In genomic region chr20:62792940-62793756, GRCh38 we compare ENCODE assay signal across 8 cellular contexts. TPM values are rescaled to one million over a fixed set of nuclear protein-coding genes. Genes with fewer than 3 reads are reported as not detected.
DNase-seq lines count a peak whose midpoint lies in the region; ATAC-seq, FAIRE-seq and TF ChIP-seq lines count a peak whose summit lies in the region.

No MANE protein-coding gene starts in this region.

- peak overlapping the region; percentile 89 for H3K4me2 ChIP-seq in astrocyte (ENCODE audit: low read length)

- ATAC-seq in Right ventricle myocardium superior (ENCODE audit: poor library complexity) (no peak), GM18520 (IDR thresholded peaks at IDR 0.05; ENCODE audit: unreplicated experiment) (no peak)
- ATAC-seq in naive thymus-derived CD4-positive, alpha-beta T cell: no peak

- H3K4me3 Mint-ChIP-seq in astrocyte (ENCODE audit: unreplicated experiment): peak overlapping the region; percentile 77
- peak overlapping the region; percentile 71 to 88 (median 81) for H3K4me3 Mint-ChIP-seq in naive thymus-derived CD4-positive, alpha-beta T cell

- intact Hi-C loops in left ventricle myocardium inferior (cut with micrococcal nuclease): loop anchor here (5.0 to 10.0 kb wide), 2 partner anchors 126 to 288 kb away; no protein-coding TSS in a partner anchor
- intact Hi-C loops in Right ventricle myocardium superior (cut with DNase I): no loop called here
- intact Hi-C loops in naive thymus-derived CD4-positive, alpha-beta T cell (cut with micrococcal nuclease): loop anchor here (5.0 to 10.0 kb wide), 7 partner anchors 144 to 942 kb away; partner anchors contain the start of genes CABLES2 (in 2 of the 2), RPS21 (in 2 of the 2), ADRM1 (in 1 of the 2) and GID8 (in 1 of the 2)

- FAIRE-seq in astrocyte (lab: Jason Lieb, UNC): no peak

- no peak overlapping the region for H2AFZ ChIP-seq in astrocyte (ENCODE audit: low read depth, low read length)

- peaks cover 48% of the 10 kb centered on the region for H3K4me1 ChIP-seq in left ventricle myocardium inferior
- peaks cover 42% of the 10 kb centered on the region for H3K4me1 ChIP-seq in astrocyte (ENCODE audit: insufficient read depth, low read length)
- peaks cover 15 to 24% of the 10 kb centered on the region in 2 donors for H3K4me1 ChIP-seq in naive thymus-derived CD4-positive, alpha-beta T cell (ENCODE audit: control insufficient read depth in 2 of 2, insufficient read depth in 2 of 2, low read length in 2 of 2)

- POLR2A ChIA-PET in naive thymus-derived CD4-positive, alpha-beta T cell (lab: Charles Lee): interaction anchor here (0.6 to 4.6 kb wide), 19 partner anchors 10 to 293 kb away, joined by 3 to 65 read pairs (median 10); partner anchors contain the start of genes OGFR, SLCO4A1 and TCFL5

- H3K36me3 Mint-ChIP-seq in astrocyte (ENCODE audit: low read depth, unreplicated experiment): peaks cover 6% of the 10 kb centered on the region
- peaks cover 0 to 3% (median 0%) of the 10 kb centered on the region in 5 donors for H3K36me3 Mint-ChIP-seq in naive thymus-derived CD4-positive, alpha-beta T cell

- peaks cover 12% of the 10 kb centered on the region for H4K20me1 ChIP-seq in astrocyte (ENCODE audit: insufficient read depth, low read length)

- no peaks in the 10 kb centered on the region for H3K9me3 Mint-ChIP-seq in astrocyte (ENCODE audit: unreplicated experiment)
- peaks cover 0 to 5% (median 0%) of the 10 kb centered on the region in 11 donors for H3K9me3 Mint-ChIP-seq in naive thymus-derived CD4-positive, alpha-beta T cell

- TF ChIP-seq CTCF in left ventricle myocardium inferior (IDR thresholded peaks at IDR 0.05; ENCODE audit: borderline replicate concordance) (no peak), astrocyte (IDR thresholded peaks at IDR 0.05; ENCODE audit: insufficient read depth, low read depth, low read length) (no peak)

- H3K4me3 ChIP-seq in left ventricle myocardium inferior (peak overlapping the region; percentile 81), astrocyte (ENCODE audit: insufficient read depth, low read depth, low read length) (no peak overlapping the region)
- peak overlapping the region; percentile 76 for H3K4me3 ChIP-seq in naive thymus-derived CD4-positive, alpha-beta T cell (ENCODE audit: low read length)

- peaks cover 13% of the 10 kb centered on the region for H3K79me2 ChIP-seq in astrocyte (ENCODE audit: insufficient read depth, low read length)

- DNase-seq in left ventricle myocardium inferior: no peak
- no peak for DNase-seq in Right ventricle myocardium superior
- DNase-seq in astrocyte (ENCODE audit: low read depth): no peak
- DNase-seq in naive thymus-derived CD4-positive, alpha-beta T cell: peak in 1 of 9 donors; percentile 41
- no peak for DNase-seq in stimulated activated CD4-positive, alpha-beta T cell treated with anti-CD3 and anti-CD28 coated beads, Interleukin-2, amount 100 ng/mL, for 48 hours
- no peak for DNase-seq in KBM-7
- DNase-seq in glomerular visceral epithelial cell (ENCODE audit: extremely low spot score): no peak

- H3K4me1 Mint-ChIP-seq in astrocyte (ENCODE audit: low read depth, unreplicated experiment): peaks cover 27% of the 10 kb centered on the region
- H3K4me1 Mint-ChIP-seq in naive thymus-derived CD4-positive, alpha-beta T cell: peaks cover 20 to 41% (median 35%) of the 10 kb centered on the region in 7 donors

- H3K9me3 ChIP-seq in left ventricle myocardium inferior (replicated peaks) (no peaks in the 10 kb centered on the region), astrocyte (ENCODE audit: insufficient read depth, low read depth, low read length) (no peaks in the 10 kb centered on the region)
- H3K9me3 ChIP-seq in naive thymus-derived CD4-positive, alpha-beta T cell (ENCODE audit: control insufficient read depth in 2 of 3, low read length in 3 of 3): no peaks in the 10 kb centered on the region

- H3K27me3 ChIP-seq in left ventricle myocardium inferior (ENCODE audit: low read depth) (no peaks in the 10 kb centered on the region), astrocyte (ENCODE audit: insufficient read depth, low read length) (peaks cover 4% of the 10 kb centered on the region)
- no peaks in the 10 kb centered on the region for H3K27me3 ChIP-seq in naive thymus-derived CD4-positive, alpha-beta T cell (ENCODE audit: control insufficient read depth in 2 of 2, insufficient read depth in 2 of 2, low read length in 2 of 2)

- H3K27ac Mint-ChIP-seq in astrocyte (ENCODE audit: unreplicated experiment): peak overlapping the region; percentile 99
- H3K27ac Mint-ChIP-seq in naive thymus-derived CD4-positive, alpha-beta T cell: peak overlapping the region; percentile 86 to 97 (median 92)

- CTCF ChIA-PET in naive thymus-derived CD4-positive, alpha-beta T cell (lab: Charles Lee): interaction anchor here (0.5 to 1.8 kb wide), 9 partner anchors 9 to 215 kb away, joined by 3 to 4 read pairs (median 3); no protein-coding TSS in a partner anchor

- peak overlapping the region; percentile 70 for H3K9ac ChIP-seq in astrocyte (ENCODE audit: low read length)

- peaks cover 9% of the 10 kb centered on the region for H3K27me3 Mint-ChIP-seq in astrocyte (ENCODE audit: low read depth, unreplicated experiment)
- H3K27me3 Mint-ChIP-seq in naive thymus-derived CD4-positive, alpha-beta T cell: peaks cover 0 to 3% (median 0%) of the 10 kb centered on the region in 5 donors

- in situ Hi-C loops in KBM-7 (cut with MboI; ENCODE audit: low pct_unique_long_range_greater_than_20kb, low sequenced_read_pairs): no loop called here

- H3K27ac ChIP-seq in left ventricle myocardium inferior (replicated peaks) (peak overlapping the region; percentile 92), astrocyte (ENCODE audit: low read depth, low read length) (no peak overlapping the region)
- H3K27ac ChIP-seq in naive thymus-derived CD4-positive, alpha-beta T cell (ENCODE audit: low read depth, low read length): peak overlapping the region; percentile 83

- peaks cover 6% of the 10 kb centered on the region for H3K36me3 ChIP-seq in left ventricle myocardium inferior
- H3K36me3 ChIP-seq in astrocyte (ENCODE audit: insufficient read depth, low read length): no peaks in the 10 kb centered on the region
- peaks cover 0 to 6% (median 0%) of the 10 kb centered on the region in 3 experiments for H3K36me3 ChIP-seq in naive thymus-derived CD4-positive, alpha-beta T cell (ENCODE audit: control insufficient read depth in 2 of 3, insufficient read depth in 3 of 3, low read length in 3 of 3)

RNA-seq across cellular contexts. Expression of gene MRGBP, which starts 3.1 kb away (rescaled TPM):
- total RNA-seq in left ventricle myocardium inferior: 9.8 TPM
- total RNA-seq in Right ventricle myocardium superior: 10.2 TPM
- 18.7 and 19.3 TPM in 2 replicates for total RNA-seq in astrocyte
- total RNA-seq in naive thymus-derived CD4-positive, alpha-beta T cell: 10 to 100 TPM in 3 of 5 experiments, 1 to 10 TPM in 2; 9.4 to 15.4 (median 12.2) TPM
- 10 to 100 TPM in 1 of 2 donors, 1 to 10 TPM in 1; 8.1 to 12.6 TPM for polyA plus RNA-seq in naive thymus-derived CD4-positive, alpha-beta T cell

RNA-seq across cellular contexts. Expression of gene OGFR, which starts 11.5 kb away (rescaled TPM):
- total RNA-seq in left ventricle myocardium inferior: 19.2 TPM
- total RNA-seq in Right ventricle myocardium superior: 17.8 TPM
- 93.4 and 96.5 TPM in 2 replicates for total RNA-seq in astrocyte
- 10 to 100 TPM; 52.3 to 82.7 (median 70.5) TPM for total RNA-seq in naive thymus-derived CD4-positive, alpha-beta T cell
- 10 to 100 TPM; 34.5 to 69.6 TPM for polyA plus RNA-seq in naive thymus-derived CD4-positive, alpha-beta T cell

RNA-seq across cellular contexts. Expression of gene COL9A3, which starts 23.7 kb away (rescaled TPM):
- total RNA-seq in left ventricle myocardium inferior (2.1 TPM), Right ventricle myocardium superior (2.7 TPM), astrocyte (43.0 and 54.3 TPM in 2 replicates)
- total RNA-seq in naive thymus-derived CD4-positive, alpha-beta T cell: under 1 TPM in 2 of 5 experiments, not detected in 3; 0.32 to 0.59 TPM
- polyA plus RNA-seq in naive thymus-derived CD4-positive, alpha-beta T cell: not detected

Comparison
In these comparisons a context has a peak if more than half of its experiments do, and no peak if none do; other contexts are left out.
1. RNA of gene COL9A3, which starts 23.7 kb away (total RNA-seq): 43.0 to 54.3 TPM in astrocyte; 2.7 TPM in Right ventricle myocardium superior (single experiment), 2.1 TPM in left ventricle myocardium inferior (single experiment) and 0.32 to 0.59 TPM in naive thymus-derived CD4-positive, alpha-beta T cell; every median in the first group is over 10 times any median in the second.